In genomic region chr4:56445699-56446098, GRCh38 we compare ENCODE assay signal across 13 cellular contexts.
"Had no signal": no experiment of that assay in that cellular context is flagged by ENCODE, and none has a peak within 500 bp of the region (broad histone marks: within the 10 kb centered on the region; RNA-seq: fewer than 3 reads in every experiment).

No MANE protein-coding gene starts in this region.

- ATAC-seq: activated T-helper 17 cell treated with anti-CD3 and anti-CD28 coated beads, Interleukin-2, amount 50 U/mL, for 72 hours; esophagus mucosa; stimulated activated naive B cell treated with anti-CD40 and anti-IgM and Interleukin-4, amounts not matched to agents 10 μg/mL and 1 μg/mL and 100 μg/mL, for 72 hours had no signal

- H3K4me3 Mint-ChIP-seq: activated CD4-positive, alpha-beta T cell treated with anti-CD3 and anti-CD28 coated beads, Interleukin-2, amount 10 ng/mL, durations not matched to agents 7 days and 5 days; activated naive CD4-positive, alpha-beta T cell treated with anti-CD3 and anti-CD28 coated beads for 36 hours; activated T-helper 17 cell treated with anti-CD3 and anti-CD28 coated beads, Interleukin-2, amount 50 U/mL, for 72 hours; stimulated activated naive B cell treated with anti-CD40 and anti-IgM and Interleukin-4, amounts not matched to agents 10 μg/mL and 1 μg/mL and 100 μg/mL, for 72 hours had no signal

- H3K27ac ChIP-seq: cardiac muscle cell, right atrium auricular region, skin epidermis had no signal

- DNase-seq: activated CD4-positive, alpha-beta T cell treated with anti-CD3 and anti-CD28 coated beads, Interleukin-2, amount 10 ng/mL, durations not matched to agents 7 days and 5 days; activated naive CD4-positive, alpha-beta T cell treated with anti-CD3 and anti-CD28 coated beads for 36 hours; midbrain; stimulated activated CD4-positive, alpha-beta T cell treated with anti-CD3 and anti-CD28 coated beads, Interleukin-15, amount 100 ng/mL, for 24 hours; stimulated activated CD4-positive, alpha-beta T cell treated with anti-CD3 and anti-CD28 coated beads, Interleukin-4, amount 100 ng/mL, for 1 hour; stimulated activated naive B cell treated with anti-CD40 and anti-IgM and Interleukin-4, amounts not matched to agents 10 μg/mL and 1 μg/mL and 100 μg/mL, for 72 hours; trophoblast cell had no signal

- H3K27me3 Mint-ChIP-seq: activated CD4-positive, alpha-beta T cell treated with anti-CD3 and anti-CD28 coated beads, Interleukin-2, amount 10 ng/mL, durations not matched to agents 7 days and 5 days; activated T-helper 17 cell treated with anti-CD3 and anti-CD28 coated beads, Interleukin-2, amount 50 U/mL, for 72 hours; progenitor cell of endocrine pancreas; stimulated activated naive B cell treated with anti-CD40 and anti-IgM and Interleukin-4, amounts not matched to agents 10 μg/mL and 1 μg/mL and 100 μg/mL, for 72 hours had no signal

- H3K9me3 Mint-ChIP-seq: activated CD4-positive, alpha-beta T cell treated with anti-CD3 and anti-CD28 coated beads, Interleukin-2, amount 10 ng/mL, durations not matched to agents 7 days and 5 days; activated naive CD4-positive, alpha-beta T cell treated with anti-CD3 and anti-CD28 coated beads for 36 hours; activated T-helper 17 cell treated with anti-CD3 and anti-CD28 coated beads, Interleukin-2, amount 50 U/mL, for 72 hours; stimulated activated naive B cell treated with anti-CD40 and anti-IgM and Interleukin-4, amounts not matched to agents 10 μg/mL and 1 μg/mL and 100 μg/mL, for 72 hours had no signal

- H3K27ac Mint-ChIP-seq: activated CD4-positive, alpha-beta T cell treated with anti-CD3 and anti-CD28 coated beads, Interleukin-2, amount 10 ng/mL, durations not matched to agents 7 days and 5 days; activated naive CD4-positive, alpha-beta T cell treated with anti-CD3 and anti-CD28 coated beads for 36 hours; activated T-helper 17 cell treated with anti-CD3 and anti-CD28 coated beads, Interleukin-2, amount 50 U/mL, for 72 hours; progenitor cell of endocrine pancreas; stimulated activated naive B cell treated with anti-CD40 and anti-IgM and Interleukin-4, amounts not matched to agents 10 μg/mL and 1 μg/mL and 100 μg/mL, for 72 hours had no signal
